ENCODE assay signal across 40 cellular contexts in the genomic region with DNA sequence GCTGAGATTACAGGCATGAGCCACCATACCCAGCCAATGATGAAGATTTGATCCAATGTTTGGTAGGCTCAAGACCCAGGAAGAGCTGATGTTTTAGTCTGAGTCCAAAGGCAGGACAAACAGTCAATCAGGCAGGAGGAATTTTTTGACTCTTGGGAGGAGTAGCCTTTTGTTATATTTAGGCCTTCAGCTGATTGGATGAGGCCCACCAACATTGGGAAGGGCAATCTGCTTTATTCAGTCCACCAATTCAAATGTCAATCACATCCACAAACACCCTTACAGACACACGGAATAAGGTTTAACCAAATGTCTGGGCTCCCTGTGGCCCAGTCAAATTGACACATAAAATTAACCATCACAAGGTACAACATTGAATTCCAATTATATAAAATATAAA.
"Had no signal": no experiment of that assay in that cellular context is flagged by ENCODE, and none has a peak within 500 bp of the region (broad histone marks: within the 10 kb centered on the region; RNA-seq: fewer than 3 reads in every experiment).

No MANE protein-coding gene starts in this region.

- H3K36me3 Mint-ChIP-seq: activated naive CD4-positive, alpha-beta T cell treated with anti-CD3 and anti-CD28 coated beads, Interleukin-2, amount 10 ng/mL, durations not matched to agents 7 days and 5 days; activated naive CD4-positive, alpha-beta T cell treated with anti-CD3 and anti-CD28 coated beads, Interleukin-2, amount 50 U/mL, for 24 hours; activated naive CD4-positive, alpha-beta T cell treated with anti-CD3 and anti-CD28 coated beads, Interleukin-2, amount 50 U/mL, for 72 hours; activated naive CD8-positive, alpha-beta T cell; activated naive CD8-positive, alpha-beta T cell treated with anti-CD3 and anti-CD28 coated beads for 36 hours; activated naive CD8-positive, alpha-beta T cell treated with anti-CD3 and anti-CD28 coated beads, Interleukin-2, amount 10 ng/mL, durations not matched to agents 7 days and 5 days; brain had no signal

- H3K4me1 ChIP-seq: adrenal gland, ascending aorta, body of pancreas, breast epithelium had no signal

- H3K27me3 ChIP-seq: adrenal gland, ascending aorta, body of pancreas, brain microvascular endothelial cell, breast epithelium, cardiac muscle cell had no signal

- H3K27ac ChIP-seq: adrenal gland, ascending aorta, body of pancreas, brain microvascular endothelial cell, breast epithelium, cardiac muscle cell had no signal

- H3K9me3 Mint-ChIP-seq: activated naive CD4-positive, alpha-beta T cell treated with anti-CD3 and anti-CD28 coated beads for 36 hours; activated naive CD4-positive, alpha-beta T cell treated with anti-CD3 and anti-CD28 coated beads, Interleukin-2, amount 10 ng/mL, durations not matched to agents 7 days and 5 days; activated naive CD4-positive, alpha-beta T cell treated with anti-CD3 and anti-CD28 coated beads, Interleukin-2, amount 50 U/mL, for 24 hours; activated naive CD8-positive, alpha-beta T cell treated with anti-CD3 and anti-CD28 coated beads for 36 hours; activated naive CD8-positive, alpha-beta T cell treated with anti-CD3 and anti-CD28 coated beads, Interleukin-2, amount 10 ng/mL, durations not matched to agents 7 days and 5 days; activated naive CD8-positive, alpha-beta T cell treated with anti-CD3 and anti-CD28 coated beads, Interleukin-2, amount 50 U/mL, for 24 hours; activated T-cell treated with anti-CD3 and anti-CD28 coated beads, Interleukin-2, amount 50 U/mL, for 24 hours; activated T-cell treated with anti-CD3 and anti-CD28 coated beads, Interleukin-2, amount 50 U/mL, for 4 hours; activated T-cell treated with anti-CD3 and anti-CD28 coated beads, Interleukin-2, amount 50 U/mL, for 72 hours; activated T-helper 1 cell treated with anti-CD3 and anti-CD28 coated beads, Interleukin-12 subunit alpha, Interleukin-12 subunit beta, Interleukin-2, Interleukin-4 antibody, amounts not matched to agents 30 ng/mL and 10 ng/mL and 1 ng/mL, durations not matched to agents 14 hours and 24 hours and 36 hours; activated T-helper 17 cell treated with anti-CD3 and anti-CD28 coated beads, Interleukin-2, amount 50 U/mL, for 72 hours; activated T-helper 2 cell treated with anti-CD3 and anti-CD28 coated beads, Interferon-gamma antibody, Interleukin-2, Interleukin-4, amounts not matched to agents 10 μg/mL and 5 μg/mL and 100 μg/mL, durations not matched to agents 14 hours and 24 hours and 36 hours; central memory CD8-positive, alpha-beta T cell had no signal

- H3K27me3 Mint-ChIP-seq: activated naive CD4-positive, alpha-beta T cell treated with anti-CD3 and anti-CD28 coated beads, Interleukin-2, amount 10 ng/mL, durations not matched to agents 7 days and 5 days; activated naive CD4-positive, alpha-beta T cell treated with anti-CD3 and anti-CD28 coated beads, Interleukin-2, amount 50 U/mL, for 24 hours; activated naive CD8-positive, alpha-beta T cell treated with anti-CD3 and anti-CD28 coated beads for 36 hours; activated naive CD8-positive, alpha-beta T cell treated with anti-CD3 and anti-CD28 coated beads, Interleukin-2, amount 50 U/mL, for 24 hours; activated T-cell treated with anti-CD3 and anti-CD28 coated beads, Interleukin-2, amount 50 U/mL, for 24 hours had no signal

- H3K27ac Mint-ChIP-seq: activated naive CD4-positive, alpha-beta T cell treated with anti-CD3 and anti-CD28 coated beads for 36 hours; activated naive CD4-positive, alpha-beta T cell treated with anti-CD3 and anti-CD28 coated beads, Interleukin-2, amount 10 ng/mL, durations not matched to agents 7 days and 5 days; activated naive CD4-positive, alpha-beta T cell treated with anti-CD3 and anti-CD28 coated beads, Interleukin-2, amount 50 U/mL, for 24 hours; activated naive CD4-positive, alpha-beta T cell treated with anti-CD3 and anti-CD28 coated beads, Interleukin-2, amount 50 U/mL, for 72 hours; activated naive CD8-positive, alpha-beta T cell; activated naive CD8-positive, alpha-beta T cell treated with anti-CD3 and anti-CD28 coated beads for 36 hours; activated naive CD8-positive, alpha-beta T cell treated with anti-CD3 and anti-CD28 coated beads, Interleukin-2, amount 10 ng/mL, durations not matched to agents 7 days and 5 days; activated naive CD8-positive, alpha-beta T cell treated with anti-CD3 and anti-CD28 coated beads, Interleukin-2, amount 50 U/mL, for 24 hours; activated T-cell treated with anti-CD3 and anti-CD28 coated beads, Interleukin-2, amount 50 U/mL, for 24 hours; activated T-cell treated with anti-CD3 and anti-CD28 coated beads, Interleukin-2, amount 50 U/mL, for 72 hours; activated T-helper 1 cell treated with anti-CD3 and anti-CD28 coated beads, Interleukin-12 subunit alpha, Interleukin-12 subunit beta, Interleukin-2, Interleukin-4 antibody, amounts not matched to agents 30 ng/mL and 10 ng/mL and 1 ng/mL, durations not matched to agents 14 hours and 24 hours and 36 hours; activated T-helper 17 cell treated with anti-CD3 and anti-CD28 coated beads, Interleukin-2, amount 50 U/mL, for 72 hours; activated T-helper 2 cell treated with anti-CD3 and anti-CD28 coated beads, Interferon-gamma antibody, Interleukin-2, Interleukin-4, amounts not matched to agents 10 μg/mL and 5 μg/mL and 100 μg/mL, durations not matched to agents 14 hours and 24 hours and 36 hours; brain had no signal

- DNase-seq: activated effector memory CD4-positive, alpha-beta T cell treated with anti-CD3 and anti-CD28 coated beads, Interleukin-2, amount 50 U/mL, for 16 hours; activated effector memory CD4-positive, alpha-beta T cell treated with Interleukin-2 at 50 U/mL for 16 hours; activated gamma-delta T cell; activated gamma-delta T cell treated with Interleukin-2 at 50 U/mL for 16 hours; activated naive CD4-positive, alpha-beta T cell; activated naive CD4-positive, alpha-beta T cell treated with anti-CD3 and anti-CD28 coated beads for 36 hours; activated naive CD4-positive, alpha-beta T cell treated with anti-CD3 and anti-CD28 coated beads, Interleukin-2, amount 10 ng/mL, durations not matched to agents 7 days and 5 days; activated naive CD4-positive, alpha-beta T cell treated with anti-CD3 and anti-CD28 coated beads, Interleukin-2, amount 50 U/mL, for 16 hours; activated naive CD4-positive, alpha-beta T cell treated with Interleukin-2 at 50 U/mL for 16 hours; activated naive CD8-positive, alpha-beta T cell treated with anti-CD3 and anti-CD28 coated beads for 36 hours; activated naive CD8-positive, alpha-beta T cell treated with anti-CD3 and anti-CD28 coated beads, Interleukin-2, amount 10 ng/mL, durations not matched to agents 7 days and 5 days; activated naive CD8-positive, alpha-beta T cell treated with anti-CD3 and anti-CD28 coated beads, Interleukin-2, amount 50 U/mL, for 24 hours; activated T-cell treated with anti-CD3 and anti-CD28 coated beads, Interleukin-2, amount 50 U/mL, for 1 hour; activated T-cell treated with anti-CD3 and anti-CD28 coated beads, Interleukin-2, amount 50 U/mL, for 24 hours; activated T-cell treated with anti-CD3 and anti-CD28 coated beads, Interleukin-2, amount 50 U/mL, for 4 hours; activated T-cell treated with anti-CD3 and anti-CD28 coated beads, Interleukin-2, amount 50 U/mL, for 48 hours; activated T-cell treated with anti-CD3 and anti-CD28 coated beads, Interleukin-2, amount 50 U/mL, for 72 hours; adrenal gland; amniotic stem cell; amygdala; anterior cingulate cortex; aorta; body of pancreas; brain microvascular endothelial cell; caudate nucleus; central memory CD4-positive, alpha-beta T cell; cerebellar nuclear complex had no signal

- H3K4me3 Mint-ChIP-seq: activated naive CD4-positive, alpha-beta T cell treated with anti-CD3 and anti-CD28 coated beads for 36 hours; activated naive CD4-positive, alpha-beta T cell treated with anti-CD3 and anti-CD28 coated beads, Interleukin-2, amount 10 ng/mL, durations not matched to agents 7 days and 5 days; activated naive CD4-positive, alpha-beta T cell treated with anti-CD3 and anti-CD28 coated beads, Interleukin-2, amount 50 U/mL, for 24 hours; activated naive CD8-positive, alpha-beta T cell; activated naive CD8-positive, alpha-beta T cell treated with anti-CD3 and anti-CD28 coated beads for 36 hours; activated naive CD8-positive, alpha-beta T cell treated with anti-CD3 and anti-CD28 coated beads, Interleukin-2, amount 10 ng/mL, durations not matched to agents 7 days and 5 days; activated naive CD8-positive, alpha-beta T cell treated with anti-CD3 and anti-CD28 coated beads, Interleukin-2, amount 50 U/mL, for 24 hours; activated T-cell treated with anti-CD3 and anti-CD28 coated beads, Interleukin-2, amount 50 U/mL, for 24 hours; activated T-cell treated with anti-CD3 and anti-CD28 coated beads, Interleukin-2, amount 50 U/mL, for 4 hours; activated T-cell treated with anti-CD3 and anti-CD28 coated beads, Interleukin-2, amount 50 U/mL, for 72 hours; activated T-helper 1 cell treated with anti-CD3 and anti-CD28 coated beads, Interleukin-12 subunit alpha, Interleukin-12 subunit beta, Interleukin-2, Interleukin-4 antibody, amounts not matched to agents 30 ng/mL and 10 ng/mL and 1 ng/mL, durations not matched to agents 14 hours and 24 hours and 36 hours; activated T-helper 17 cell treated with anti-CD3 and anti-CD28 coated beads, Interleukin-2, amount 50 U/mL, for 72 hours; brain; central memory CD8-positive, alpha-beta T cell had no signal

- H3K36me3 ChIP-seq: adrenal gland, ascending aorta, brain microvascular endothelial cell, breast epithelium, cardiac muscle cell had no signal

- FAIRE-seq: astrocyte, bronchial epithelial cell had no signal

- H3K4me1 Mint-ChIP-seq: activated naive CD4-positive, alpha-beta T cell treated with anti-CD3 and anti-CD28 coated beads, Interleukin-2, amount 10 ng/mL, durations not matched to agents 7 days and 5 days; activated naive CD8-positive, alpha-beta T cell treated with anti-CD3 and anti-CD28 coated beads for 36 hours; activated naive CD8-positive, alpha-beta T cell treated with anti-CD3 and anti-CD28 coated beads, Interleukin-2, amount 10 ng/mL, durations not matched to agents 7 days and 5 days; activated T-helper 17 cell treated with anti-CD3 and anti-CD28 coated beads, Interleukin-2, amount 50 U/mL, for 72 hours; central memory CD8-positive, alpha-beta T cell had no signal

- H3K9me3 ChIP-seq: adrenal gland, ascending aorta, body of pancreas, breast epithelium had no signal

- ATAC-seq: activated naive CD4-positive, alpha-beta T cell treated with anti-CD3 and anti-CD28 coated beads, Interleukin-2, amount 50 U/mL, for 72 hours; activated naive CD8-positive, alpha-beta T cell treated with anti-CD3 and anti-CD28 coated beads, Interleukin-2, amount 50 U/mL, for 24 hours; activated T-cell treated with anti-CD3 and anti-CD28 coated beads, Interleukin-2, amount 50 U/mL, for 4 hours; activated T-cell treated with anti-CD3 and anti-CD28 coated beads, Interleukin-2, amount 50 U/mL, for 72 hours; activated T-helper 17 cell treated with anti-CD3 and anti-CD28 coated beads, Interleukin-2, amount 50 U/mL, for 72 hours; body of pancreas had no signal

- H3K4me3 ChIP-seq: adrenal gland, ascending aorta, body of pancreas, breast epithelium, cardiac muscle cell had no signal
